ENCODE assay signal across 14 cellular contexts in the genomic region with DNA sequence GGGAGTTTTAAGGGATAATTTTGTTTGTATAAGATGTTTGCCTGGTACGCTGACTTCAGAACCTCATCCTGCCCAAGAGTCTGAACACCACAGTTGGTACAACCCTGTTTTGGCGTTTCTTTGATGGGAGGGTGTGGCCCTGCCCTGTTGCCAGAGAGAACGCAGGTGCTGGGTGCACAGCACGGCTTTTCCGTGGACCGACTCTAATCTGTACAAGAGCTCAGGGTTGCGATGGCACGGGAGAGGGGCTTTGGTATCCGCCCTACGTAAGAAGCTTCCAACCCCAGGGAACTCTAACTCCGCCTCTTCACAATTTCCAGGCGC. TPM values are rescaled to one million over a fixed set of nuclear protein-coding genes. Genes with fewer than 3 reads are reported as not detected.
DNase-seq lines count a peak whose midpoint lies in the region; ATAC-seq, FAIRE-seq and TF ChIP-seq lines count a peak whose summit lies in the region.
"Had no signal": no experiment of that assay in that cellular context is flagged by ENCODE, and none has a peak within 500 bp of the region (broad histone marks: within the 10 kb centered on the region; RNA-seq: fewer than 3 reads in every experiment).

No MANE protein-coding gene starts in this region.

- TF ChIP-seq EP300 in H1 (IDR thresholded peaks at IDR 0.05; ENCODE audit: borderline replicate concordance in 1 of 2, low read depth in 2 of 2, low read length in 2 of 2) (no peak), neural cell (conservative IDR thresholded peaks at IDR 0.05; ENCODE audit: poor library complexity, severe bottlenecking) (no peak)

- no peaks in the 10 kb centered on the region for H3K9me2 ChIP-seq in neural cell (ENCODE audit: insufficient read depth, low read length)

- TF ChIP-seq RAD21 in H1 (IDR thresholded peaks at IDR 0.05 in 1 of 2, conservative IDR thresholded peaks at IDR 0.05 in 1 of 2; ENCODE audit: low read depth in 2 of 2, low read length in 2 of 2) = no peak
- no peak for TF ChIP-seq RAD21 in neural cell (conservative IDR thresholded peaks at IDR 0.05)

- H4K20me1 ChIP-seq in H1 (replicated peaks in 1 of 2; ENCODE audit: control insufficient read depth in 1 of 2, insufficient read depth in 2 of 2, low read length in 2 of 2) = peaks cover 0 to 3% of the 10 kb centered on the region in 2 experiments
- no peaks in the 10 kb centered on the region for H4K20me1 ChIP-seq in neural cell (ENCODE audit: insufficient read depth)

- H3K79me2 ChIP-seq in H1 (ENCODE audit: control insufficient read depth in 1 of 2, insufficient read depth in 2 of 2, low read length in 2 of 2) = no peaks in the 10 kb centered on the region
- no peaks in the 10 kb centered on the region for H3K79me2 ChIP-seq in neural cell (replicated peaks; ENCODE audit: insufficient read depth, low read length)

- peaks cover 4 to 16% (median 9%) of the 10 kb centered on the region in 4 experiments; a peak in 6 of 7 replicates for H3K4me1 ChIP-seq in H1 (replicated peaks in 1 of 4; ENCODE audit: control insufficient read depth in 3 of 4, insufficient read depth in 4 of 4, low read length in 3 of 4)

- CTCF ChIA-PET in H1 (lab: Charles Lee; ENCODE audit: partially characterized antibody) = interaction anchor here (0.6 to 1.9 kb wide), 4 partner anchors 65 to 473 kb away, joined by 3 to 4 read pairs (median 3); no protein-coding TSS in a partner anchor

- H3K27ac ChIP-seq in H1 (ENCODE audit: low read depth, low read length) (no peak overlapping the region), neural cell (ENCODE audit: low read length) (no peak overlapping the region)
- H3K27ac ChIP-seq: 22Rv1, sigmoid colon had no signal

- no peak overlapping the region for H3K14ac ChIP-seq in H1 (ENCODE audit: insufficient read length)

- no peak overlapping the region for H3K4ac ChIP-seq in H1 (replicated peaks; ENCODE audit: insufficient read length, low read depth, low read length)

- POLR2A ChIA-PET in H1 (lab: Charles Lee; ENCODE audit: partially characterized antibody) = interaction anchor here (0.7 kb wide), 1 partner anchor 14 kb away, joined by 3 read pairs; no protein-coding TSS in a partner anchor

- no peak overlapping the region for H2BK12ac ChIP-seq in H1 (ENCODE audit: low read depth, low read length)

- H2AK5ac ChIP-seq in H1 (ENCODE audit: low read depth, low read length) = no peak overlapping the region

- no peak overlapping the region for H2BK5ac ChIP-seq in H1 (ENCODE audit: low read depth, low read length)

- no peak overlapping the region for H2BK15ac ChIP-seq in H1 (ENCODE audit: low read length)

- no peak overlapping the region for H4K8ac ChIP-seq in H1 (ENCODE audit: extremely low read depth, insufficient read depth, low read length)

- no peak for FAIRE-seq in H1 (lab: Jason Lieb, UNC)
- FAIRE-seq: islet of Langerhans had no signal

- H3K36me3 ChIP-seq in H1 (ENCODE audit: control insufficient read depth in 2 of 4, insufficient read depth in 4 of 4, low read length in 3 of 4) (no peaks in the 10 kb centered on the region), neural cell (ENCODE audit: insufficient read depth, low read length) (no peaks in the 10 kb centered on the region)
- H3K36me3 ChIP-seq: sigmoid colon had no signal

- TF ChIP-seq CTCF in H1 (IDR thresholded peaks at IDR 0.05; ENCODE audit: control extremely low read depth in 1 of 3, insufficient read depth in 1 of 3, low read depth in 1 of 3, low read length in 3 of 3) (no peak), neural cell (IDR thresholded peaks at IDR 0.05; ENCODE audit: poor library complexity, severe bottlenecking) (no peak)

- H2AFZ ChIP-seq in H1 (ENCODE audit: low read length) (peak overlapping the region; percentile 31), neural cell (ENCODE audit: low read depth, low read length) (no peak overlapping the region)

- DNase-seq in DMS 273 treated with DMSO at 0.1 percent for 48 hours (lab: John Stamatoyannopoulos, UW) = peak; percentile 16
- DNase-seq in DMS 273 (lab: John Stamatoyannopoulos, UW; ENCODE audit: unreplicated experiment) = no peak
- DNase-seq in NCI-H1105 (lab: John Stamatoyannopoulos, UW) = peak; percentile 74
- no peak for DNase-seq in H1 (ENCODE audit: low read depth in 1 of 2, low spot score in 2 of 2)
- no peak for DNase-seq in stimulated activated CD4-positive, alpha-beta T cell treated with anti-CD3 and anti-CD28 coated beads, Interleukin-2, amount 100 ng/mL, for 24 hours
- DNase-seq: activated naive CD8-positive, alpha-beta T cell treated with anti-CD3 and anti-CD28 coated beads, Interleukin-2, amount 10 ng/mL, durations not matched to agents 7 days and 5 days; COR-L47; sigmoid colon; T1000 had no signal

- H3K4me3 ChIP-seq in H1 (ENCODE audit: extremely low read depth in 1 of 4, insufficient read depth in 2 of 4, low read depth in 3 of 4, low read length in 4 of 4) = peak overlapping the region in 3 of 4 experiments; percentile 41 to 58 (median 48); a peak in 7 of 8 replicates
- peak overlapping the region; percentile 77 for H3K4me3 ChIP-seq in neural cell (ENCODE audit: low read length)
- H3K4me3 ChIP-seq: sigmoid colon had no signal

- H3K9me3 ChIP-seq in H1 (ENCODE audit: insufficient read depth in 2 of 2, low read depth in 1 of 2, low read length in 1 of 2) (no peaks in the 10 kb centered on the region), neural cell (ENCODE audit: low read length) (no peaks in the 10 kb centered on the region)
- H3K9me3 ChIP-seq: sigmoid colon had no signal

- no peaks in the 10 kb centered on the region for H3F3A ChIP-seq in neural cell (ENCODE audit: insufficient read depth, low read length, poor library complexity, severe bottlenecking)

- H3K9ac ChIP-seq in H1 (replicated peaks in 1 of 4; ENCODE audit: extremely low read depth in 1 of 4, low read depth in 3 of 4, low read length in 3 of 4) (no peak overlapping the region; a peak in 1 of 7 replicates), neural cell (ENCODE audit: low read length) (peak overlapping the region; percentile 46)

- H3K23me2 ChIP-seq in H1 (ENCODE audit: low read depth, low read length) = peaks cover 14% of the 10 kb centered on the region

- no peak overlapping the region for H3K18ac ChIP-seq in H1 (ENCODE audit: extremely low read depth, low read length)

- H3K56ac ChIP-seq in H1 (replicated peaks; ENCODE audit: insufficient read length, low read depth, low read length) = no peak overlapping the region

- H4K5ac ChIP-seq in H1 (ENCODE audit: insufficient read length, low read depth, low read length) = no peak overlapping the region

- no peak overlapping the region for H2BK20ac ChIP-seq in H1 (ENCODE audit: low read length)

- 25% methylated on average over 6 of the region's 12 CpGs; no CpG with 5 or more reads in 1 of the 2 experiments for WGBS in H1 (ENCODE audit: extremely low coverage in 1 of 2, insufficient coverage in 1 of 2, insufficient read length in 1 of 2, insufficient replicate concordance in 2 of 2, low coverage in 1 of 2, low lambda C conversion rate in 2 of 2, missing lambda C conversion rate in 1 of 2), 2 experiments

- H3K4me2 ChIP-seq in H1 (ENCODE audit: insufficient read depth in 1 of 2, low read depth in 2 of 2, low read length in 2 of 2) (peak overlapping the region; percentile 51 to 81), neural cell (ENCODE audit: low read length) (peak overlapping the region; percentile 78)

- peaks cover 32 to 55% (median 52%) of the 10 kb centered on the region in 4 experiments for H3K27me3 ChIP-seq in H1 (replicated peaks in 1 of 4; ENCODE audit: control insufficient read depth in 3 of 4, extremely low read depth in 1 of 4, insufficient read depth in 3 of 4, low read length in 3 of 4)
- peaks cover 66% of the 10 kb centered on the region for H3K27me3 ChIP-seq in neural cell (ENCODE audit: insufficient read depth, low read depth, low read length)

- no peak overlapping the region for H4K91ac ChIP-seq in H1 (replicated peaks; ENCODE audit: insufficient read length, low read length)

- H2BK120ac ChIP-seq in H1 (replicated peaks; ENCODE audit: low read depth, low read length) = no peak overlapping the region

- no peak for TF ChIP-seq POLR2A in H1 (IDR thresholded peaks at IDR 0.05; ENCODE audit: control extremely low read depth in 1 of 2, low read depth in 2 of 2, low read length in 2 of 2)

- no peak overlapping the region for H3K23ac ChIP-seq in H1 (ENCODE audit: insufficient read length)

- no peaks in the 10 kb centered on the region for H3K79me1 ChIP-seq in H1 (ENCODE audit: low read depth, low read length)

- ATAC-seq in HG02610 (IDR thresholded peaks at IDR 0.05; ENCODE audit: unreplicated experiment) (no peak), GM18498 (IDR thresholded peaks at IDR 0.05; ENCODE audit: unreplicated experiment) (no peak)

TF ChIP-seq in neural cell, 6 proteins besides CTCF, POLR2A, EP300 and RAD21 (continues in another document):
- TF ChIP-seq MXI1 (conservative IDR thresholded peaks at IDR 0.05; ENCODE audit: poor library complexity, severe bottlenecking) (no peak), TAF1 (IDR thresholded peaks at IDR 0.05; ENCODE audit: low read depth) (no peak), EZH2 (IDR thresholded peaks at IDR 0.05; ENCODE audit: borderline replicate concordance, insufficient read depth, low read length, poor library complexity, severe bottlenecking) (no peak), POLR2AphosphoS5 (IDR thresholded peaks at IDR 0.05) (no peak)

RNA-seq across cellular contexts. Expression of gene CYP24A1, which starts 1.3 kb away (rescaled TPM):
- total RNA-seq in H1 (2021; fragmentation: NEBNext Ultra II Directional; extraction: Animal tissue kit (Norgen Biotek cat#: 25700)) = not detected in 2 replicates
- polyA plus RNA-seq in H1 (2011; rRNA removed) (0.08 TPM in 1 of 2 replicates, not detected in the other), neural cell (0.12 TPM in 1 of 2 replicates, not detected in the other)
- polyA plus RNA-seq in H1 (2011; cell fraction: cytosol; rRNA removed) = 0.03 TPM
- not detected for polyA plus RNA-seq in H1 (2011; cell fraction: nucleus; rRNA removed)
- polyA plus RNA-seq in H1 (2012, experiment 1 of 2) = 0.09 TPM in 1 of 4 replicates, not detected in the others
- not detected for polyA plus RNA-seq in H1 (2012, experiment 2 of 2)
- polyA plus RNA-seq in H1 (2013, experiment 1 of 2) = 0.04 TPM
- 0.15 TPM for polyA plus RNA-seq in H1 (2013, experiment 2 of 2)
- polyA minus RNA-seq in H1 (2011; rRNA and poly(A)+ RNA removed) = 0.93 TPM in 1 of 2 replicates, not detected in the other
- not detected for polyA minus RNA-seq in H1 (2011; cell fraction: cytosol; rRNA and poly(A)+ RNA removed)
- not detected for polyA minus RNA-seq in H1 (2011; cell fraction: nucleus; rRNA and poly(A)+ RNA removed)
- not detected in 2 replicates for polyA minus RNA-seq in neural cell
- total RNA-seq: sigmoid colon had no signal

RNA-seq across cellular contexts. Expression of gene PFDN4, which starts 35.4 kb away (rescaled TPM):
- 85.5 and 96.8 TPM in 2 replicates for total RNA-seq in H1 (2021; fragmentation: NEBNext Ultra II Directional; extraction: Animal tissue kit (Norgen Biotek cat#: 25700))
- polyA plus RNA-seq in H1 (2011; rRNA removed) = 15.3 and 41.9 TPM in 2 replicates
- polyA plus RNA-seq in H1 (2011; cell fraction: cytosol; rRNA removed) = 115 TPM
- 6.7 TPM for polyA plus RNA-seq in H1 (2011; cell fraction: nucleus; rRNA removed)
- polyA plus RNA-seq in H1 (2012, experiment 1 of 2) = 76.4 to 133 TPM (median 107 TPM) in 4 replicates
- polyA plus RNA-seq in H1 (2012, experiment 2 of 2) = 171 TPM
- polyA plus RNA-seq in H1 (2013, experiment 1 of 2) = 250 TPM
- 257 TPM for polyA plus RNA-seq in H1 (2013, experiment 2 of 2)
- polyA minus RNA-seq in H1 (2011; rRNA and poly(A)+ RNA removed) = 6.9 and 7.5 TPM in 2 replicates
- 15.0 TPM for polyA minus RNA-seq in H1 (2011; cell fraction: cytosol; rRNA and poly(A)+ RNA removed)
- polyA minus RNA-seq in H1 (2011; cell fraction: nucleus; rRNA and poly(A)+ RNA removed) = 19.6 TPM
- polyA plus RNA-seq in neural cell = 350 and 512 TPM in 2 replicates
- 156 and 175 TPM in 2 replicates for polyA minus RNA-seq in neural cell

Comparison
In these comparisons a context has a peak if more than half of its experiments do, and no peak if none do; other contexts are left out.
1. DNase-seq: peak in DMS 273 treated with DMSO at 0.1 percent for 48 hours (single experiment) and NCI-H1105 (single experiment); none in DMS 273 (single experiment), H1 (0 of 2) and stimulated activated CD4-positive, alpha-beta T cell treated with anti-CD3 and anti-CD28 coated beads, Interleukin-2, amount 100 ng/mL, for 24 hours (0 of 2).